ENCODE assay signal across 27 cellular contexts in genomic region chr22:36447634-36448033, GRCh38. TPM values are rescaled to one million over a fixed set of nuclear protein-coding genes. Genes with fewer than 3 reads are reported as not detected.
DNase-seq lines count a peak whose midpoint lies in the region; ATAC-seq, FAIRE-seq and TF ChIP-seq lines count a peak whose summit lies in the region.
"Had no signal": no experiment of that assay in that cellular context is flagged by ENCODE, and none has a peak within 500 bp of the region (broad histone marks: within the 10 kb centered on the region; RNA-seq: fewer than 3 reads in every experiment).

No MANE protein-coding gene starts in this region.

- TF ChIP-seq EP300 in K562 (IDR thresholded peaks at IDR 0.05; ENCODE audit: low read length) = no peak

- no peaks in the 10 kb centered on the region for H3K9me3 Mint-ChIP-seq in activated CD8-positive, alpha-beta memory T cell treated with anti-CD3 and anti-CD28 coated beads, Interleukin-2, amount 10 ng/mL, durations not matched to agents 7 days and 5 days (ENCODE audit: low read depth)
- no peaks in the 10 kb centered on the region for H3K9me3 Mint-ChIP-seq in stimulated activated memory B cell treated with anti-CD40 and anti-IgM and Interleukin-4, amounts not matched to agents 10 μg/mL and 1 μg/mL and 100 μg/mL, for 72 hours
- H3K9me3 Mint-ChIP-seq in Calu3 (ENCODE audit: low read depth, unreplicated experiment) = no peaks in the 10 kb centered on the region
- H3K9me3 Mint-ChIP-seq: activated naive CD4-positive, alpha-beta T cell treated with anti-CD3 and anti-CD28 coated beads, Interleukin-2, amount 50 U/mL, for 24 hours; CD4-positive, alpha-beta T cell; mesothelial cell of epicardium; nephron had no signal

- no peak overlapping the region for H3K27ac ChIP-seq in K562 (ENCODE audit: extremely low read depth, low read depth, low read length)
- H3K27ac ChIP-seq: thoracic aorta had no signal

- H3K79me2 ChIP-seq in K562 (ENCODE audit: control insufficient read depth, insufficient read depth, low read length) = no peaks in the 10 kb centered on the region

- H3K27me3 ChIP-seq in K562 (ENCODE audit: control insufficient read depth in 2 of 2, insufficient read depth in 2 of 2, low read length in 2 of 2) = no peaks in the 10 kb centered on the region
- H3K27me3 ChIP-seq: esophagus squamous epithelium, gastroesophageal sphincter had no signal

- no peaks in the 10 kb centered on the region for H3K36me3 Mint-ChIP-seq in activated CD8-positive, alpha-beta memory T cell treated with anti-CD3 and anti-CD28 coated beads, Interleukin-2, amount 10 ng/mL, durations not matched to agents 7 days and 5 days
- no peaks in the 10 kb centered on the region for H3K36me3 Mint-ChIP-seq in stimulated activated memory B cell treated with anti-CD40 and anti-IgM and Interleukin-4, amounts not matched to agents 10 μg/mL and 1 μg/mL and 100 μg/mL, for 72 hours
- peaks cover 7% of the 10 kb centered on the region for H3K36me3 Mint-ChIP-seq in Calu3 (ENCODE audit: insufficient read depth, unreplicated experiment)
- H3K36me3 Mint-ChIP-seq: activated naive CD4-positive, alpha-beta T cell treated with anti-CD3 and anti-CD28 coated beads, Interleukin-2, amount 50 U/mL, for 24 hours; mesothelial cell of epicardium had no signal

- no peak for FAIRE-seq in K562 (lab: Jason Lieb, UNC)
- FAIRE-seq: astrocyte had no signal

- H3K36me3 ChIP-seq in K562 (ENCODE audit: control insufficient read depth, insufficient read depth, low read length) = no peaks in the 10 kb centered on the region
- H3K36me3 ChIP-seq: esophagus squamous epithelium, gastroesophageal sphincter, HAP-1, thoracic aorta had no signal

- H3K27me3 Mint-ChIP-seq in activated CD8-positive, alpha-beta memory T cell treated with anti-CD3 and anti-CD28 coated beads, Interleukin-2, amount 10 ng/mL, durations not matched to agents 7 days and 5 days = peaks cover 3% of the 10 kb centered on the region
- no peaks in the 10 kb centered on the region for H3K27me3 Mint-ChIP-seq in stimulated activated memory B cell treated with anti-CD40 and anti-IgM and Interleukin-4, amounts not matched to agents 10 μg/mL and 1 μg/mL and 100 μg/mL, for 72 hours
- H3K27me3 Mint-ChIP-seq in Calu3 (ENCODE audit: unreplicated experiment) = no peaks in the 10 kb centered on the region
- H3K27me3 Mint-ChIP-seq: activated naive CD4-positive, alpha-beta T cell treated with anti-CD3 and anti-CD28 coated beads, Interleukin-2, amount 50 U/mL, for 24 hours; CD4-positive, alpha-beta T cell; progenitor cell of endocrine pancreas had no signal

- H3K4me1 Mint-ChIP-seq in activated CD8-positive, alpha-beta memory T cell treated with anti-CD3 and anti-CD28 coated beads, Interleukin-2, amount 10 ng/mL, durations not matched to agents 7 days and 5 days = peaks cover 52% of the 10 kb centered on the region
- H3K4me1 Mint-ChIP-seq in stimulated activated memory B cell treated with anti-CD40 and anti-IgM and Interleukin-4, amounts not matched to agents 10 μg/mL and 1 μg/mL and 100 μg/mL, for 72 hours = peaks cover 49% of the 10 kb centered on the region
- H3K4me1 Mint-ChIP-seq in Calu3 (ENCODE audit: low read depth, unreplicated experiment) = peaks cover 13% of the 10 kb centered on the region

- peak; percentile 57 for DNase-seq in activated CD8-positive, alpha-beta memory T cell treated with anti-CD3 and anti-CD28 coated beads, Interleukin-2, amount 10 ng/mL, durations not matched to agents 7 days and 5 days
- DNase-seq in activated CD8-positive, alpha-beta memory T cell treated with anti-CD3 and anti-CD28 coated beads, Interleukin-2, amount 50 U/mL, for 48 hours = no peak
- DNase-seq in MV-4-11 (lab: John Stamatoyannopoulos, UW) (peak; percentile 72), K562 (ENCODE audit: extremely low read depth in 1 of 4, low spot score in 3 of 4) (no peak), Calu3 (no peak), NCI-H2171 treated with DMSO at 0.1 percent for 48 hours (lab: John Stamatoyannopoulos, UW) (no peak), epidermal melanocyte (ENCODE audit: insufficient read length, low spot score) (no peak)
- DNase-seq: activated CD4-positive, CD25-positive, alpha-beta regulatory T cell; CD4-positive, alpha-beta T cell; effector CD4-positive, alpha-beta T cell; esophagus squamous epithelium; left cardiac atrium; NCI-H1417 treated with DMSO at 0.1 percent for 48 hours; NCI-H2171; NCI-H526 treated with DMSO at 0.1 percent for 48 hours; PC-3; SHP77; stimulated activated naive CD4-positive, alpha-beta T cell had no signal

- TF ChIP-seq RAD21 in K562 (CRISPR knock-in tag; conservative IDR thresholded peaks at IDR 0.05 in 1 of 2, IDR thresholded peaks at IDR 0.05 in 1 of 2) = no peak

- peak overlapping the region; percentile 80 for H3K27ac Mint-ChIP-seq in activated CD8-positive, alpha-beta memory T cell treated with anti-CD3 and anti-CD28 coated beads, Interleukin-2, amount 10 ng/mL, durations not matched to agents 7 days and 5 days
- H3K27ac Mint-ChIP-seq in stimulated activated memory B cell treated with anti-CD40 and anti-IgM and Interleukin-4, amounts not matched to agents 10 μg/mL and 1 μg/mL and 100 μg/mL, for 72 hours = peak overlapping the region; percentile 53
- no peak overlapping the region for H3K27ac Mint-ChIP-seq in Calu3 (ENCODE audit: unreplicated experiment)
- H3K27ac Mint-ChIP-seq: activated naive CD4-positive, alpha-beta T cell treated with anti-CD3 and anti-CD28 coated beads, Interleukin-2, amount 50 U/mL, for 24 hours; CD4-positive, alpha-beta T cell; mesothelial cell of epicardium; nephron; progenitor cell of endocrine pancreas had no signal

- H3K4me2 ChIP-seq in K562 (ENCODE audit: insufficient read depth, low read length) = no peak overlapping the region

- H3K9me1 ChIP-seq in K562 (ENCODE audit: control insufficient read depth, insufficient read depth, low read length) = no peaks in the 10 kb centered on the region

- TF ChIP-seq POLR2A in K562 (conservative IDR thresholded peaks at IDR 0.05) = no peak

- TF ChIP-seq CTCF in K562 (IDR thresholded peaks at IDR 0.05 in 2 of 3, conservative IDR thresholded peaks at IDR 0.05 in 1 of 3; ENCODE audit: insufficient read depth in 2 of 3, low read depth in 1 of 3, low read length in 3 of 3) (no peak), Calu3 (IDR thresholded peaks at IDR 0.05; ENCODE audit: unreplicated experiment) (no peak)

- POLR2A ChIA-PET in K562 (lab: Yijun Ruan, JAX) = no interaction called here

- CTCF ChIA-PET in activated CD8-positive, alpha-beta memory T cell treated with anti-CD3 and anti-CD28 coated beads, Interleukin-2, amount 10 ng/mL, durations not matched to agents 7 days and 5 days (lab: Charles Lee) = interaction anchor here (0.6 to 2.0 kb wide), 3 partner anchors 12 to 800 kb away, joined by 3 to 6 read pairs (median 3); partner anchors contain the start of gene APOL6
- CTCF ChIA-PET in K562 (lab: Yijun Ruan, JAX; ENCODE audit: low intra/inter-chr PET ratio) (no interaction called here), Calu3 (lab: Charles Lee) (no interaction called here)

- WGBS in K562 (ENCODE audit: insufficient coverage, low coverage, missing lambda C conversion rate) = 60% methylated on average over 1 of the region's 2 CpGs

- H2AFZ ChIP-seq in K562 (ENCODE audit: low read depth, low read length) = no peak overlapping the region

- H3K4me3 ChIP-seq in K562 = no peak overlapping the region
- H3K4me3 ChIP-seq: esophagus squamous epithelium, gastroesophageal sphincter, HAP-1, thoracic aorta had no signal

- in situ Hi-C loops in K562 (cut with MboI) = no loop called here

- no TSS peak for BruUV-seq in K562 (replicated peaks; lab: Mats Ljungman, UMichigan)
- no TSS peak for BruUV-seq in Calu3 (replicated peaks; lab: Mats Ljungman, UMichigan)

- no peak overlapping the region for H3K9ac ChIP-seq in K562 (ENCODE audit: insufficient read depth in 1 of 2, low read depth in 2 of 2, low read length in 2 of 2)

- no peaks in the 10 kb centered on the region for H4K20me1 ChIP-seq in K562 (replicated peaks; ENCODE audit: control insufficient read depth, insufficient read depth, low read length)

- H3K4me1 ChIP-seq in K562 (replicated peaks in 1 of 2; ENCODE audit: control insufficient read depth in 2 of 2, insufficient read depth in 2 of 2, low read length in 2 of 2) = peaks cover 13 to 16% of the 10 kb centered on the region in 2 experiments; a peak in 4 of 5 replicates
- H3K4me1 ChIP-seq: HAP-1 had no signal

- H3K9me3 ChIP-seq in K562 (replicated peaks; ENCODE audit: control insufficient read depth, insufficient read depth, low read depth, low read length) = no peaks in the 10 kb centered on the region
- H3K9me3 ChIP-seq: esophagus squamous epithelium, gastroesophageal sphincter, HAP-1, thoracic aorta had no signal

- no peak for ATAC-seq in activated CD8-positive, alpha-beta memory T cell treated with anti-CD3 and anti-CD28 coated beads, Interleukin-2, amount 10 ng/mL, durations not matched to agents 7 days and 5 days
- ATAC-seq in K562 = no peak
- no peak for ATAC-seq in stimulated activated memory B cell treated with anti-CD40 and anti-IgM and Interleukin-4, amounts not matched to agents 10 μg/mL and 1 μg/mL and 100 μg/mL, for 72 hours
- ATAC-seq: gastroesophageal sphincter, left cardiac atrium, PC-3 had no signal

- intact Hi-C loops in K562 (cut with micrococcal nuclease) = no loop called here
- intact Hi-C loops in Calu3 (cut with micrococcal nuclease; ENCODE audit: unreplicated experiment) = no loop called here

- H3K4me3 Mint-ChIP-seq in activated CD8-positive, alpha-beta memory T cell treated with anti-CD3 and anti-CD28 coated beads, Interleukin-2, amount 10 ng/mL, durations not matched to agents 7 days and 5 days = no peak overlapping the region
- no peak overlapping the region for H3K4me3 Mint-ChIP-seq in stimulated activated memory B cell treated with anti-CD40 and anti-IgM and Interleukin-4, amounts not matched to agents 10 μg/mL and 1 μg/mL and 100 μg/mL, for 72 hours
- H3K4me3 Mint-ChIP-seq in Calu3 (ENCODE audit: low read depth, unreplicated experiment) = no peak overlapping the region
- H3K4me3 Mint-ChIP-seq: activated naive CD4-positive, alpha-beta T cell treated with anti-CD3 and anti-CD28 coated beads, Interleukin-2, amount 50 U/mL, for 24 hours; CD4-positive, alpha-beta T cell; mesothelial cell of epicardium; nephron had no signal

RNA-seq across cellular contexts. Expression of gene TXN2, which starts 33.8 kb away (rescaled TPM):
- 10 to 100 TPM; 78.7 to 82.6 TPM for total RNA-seq in activated CD8-positive, alpha-beta memory T cell treated with anti-CD3 and anti-CD28 coated beads, Interleukin-2, amount 10 ng/mL, durations not matched to agents 7 days and 5 days
- total RNA-seq in K562 (2011; cell fraction: chromatin; rRNA removed; ENCODE audit: low replicate concordance) = 17.4 and 41.4 TPM in 2 replicates
- total RNA-seq in K562 (2011; cell fraction: nucleolus; rRNA removed) = 38.5 and 47.9 TPM in 2 replicates
- total RNA-seq in K562 (2011; cell fraction: nucleoplasm; rRNA removed) = 38.9 and 53.1 TPM in 2 replicates
- total RNA-seq in K562 (2014; rRNA removed) = 95.0 and 111 TPM in 2 replicates
- total RNA-seq in K562 (2014; rRNA removed; fragmentation: Illumina TruSeq; extraction: Trizol) = 46.2 and 48.5 TPM in 2 replicates
- 48.6 and 55.6 TPM in 2 replicates for total RNA-seq in K562 (2015; rRNA removed; fragmentation: Illumina TruSeq; extraction: Trizol)
- 118 TPM in 2 replicates for total RNA-seq in K562 (2021)
- 163 and 187 TPM in 2 replicates for polyA plus RNA-seq in K562 (2011; rRNA removed)
- 281 and 292 TPM in 2 replicates for polyA plus RNA-seq in K562 (2011; cell fraction: cytosol; rRNA removed)
- polyA plus RNA-seq in K562 (2011; cell fraction: nucleus; rRNA removed) = 107 and 113 TPM in 2 replicates
- 124 and 188 TPM in 2 replicates for polyA plus RNA-seq in K562 (2012)
- 108 and 125 TPM in 2 replicates for polyA plus RNA-seq in K562 (2014; fragmentation: Illumina TruSeq; extraction: Trizol)
- polyA plus RNA-seq in K562 (2014; fragmentation: Nextera tagmentation; extraction: Ambion mirVana) = 100 to 1,000 TPM; 306 to 399 TPM
- polyA plus RNA-seq in K562 (2014; rRNA removed) = 160 and 186 TPM in 2 replicates
- polyA minus RNA-seq in K562 (2011; rRNA and poly(A)+ RNA removed) = 149 and 167 TPM in 2 replicates
- polyA minus RNA-seq in K562 (2011; cell fraction: cytosol; rRNA and poly(A)+ RNA removed) = 55.2 and 64.8 TPM in 2 replicates
- 13.1 and 24.8 TPM in 2 replicates for polyA minus RNA-seq in K562 (2011; cell fraction: nucleus; rRNA and poly(A)+ RNA removed)
- 58.4 and 63.3 TPM in 2 replicates for total RNA-seq in Calu3 (2022)

RNA-seq across cellular contexts. Expression of gene FOXRED2, which starts 59.2 kb away (rescaled TPM):
- total RNA-seq in activated CD8-positive, alpha-beta memory T cell treated with anti-CD3 and anti-CD28 coated beads, Interleukin-2, amount 10 ng/mL, durations not matched to agents 7 days and 5 days = 10 to 100 TPM; 11.9 to 12.1 TPM
- 10.1 and 19.1 TPM in 2 replicates for total RNA-seq in K562 (2011; cell fraction: chromatin; rRNA removed; ENCODE audit: low replicate concordance)
- 17.4 and 20.0 TPM in 2 replicates for total RNA-seq in K562 (2011; cell fraction: nucleolus; rRNA removed)
- total RNA-seq in K562 (2011; cell fraction: nucleoplasm; rRNA removed) = 16.1 and 24.4 TPM in 2 replicates
- total RNA-seq in K562 (2014; rRNA removed) = 11.2 and 14.1 TPM in 2 replicates
- 5.7 and 5.8 TPM in 2 replicates for total RNA-seq in K562 (2014; rRNA removed; fragmentation: Illumina TruSeq; extraction: Trizol)
- 7.8 and 8.9 TPM in 2 replicates for total RNA-seq in K562 (2015; rRNA removed; fragmentation: Illumina TruSeq; extraction: Trizol)
- 42.3 and 48.4 TPM in 2 replicates for total RNA-seq in K562 (2021)
- polyA plus RNA-seq in K562 (2011; rRNA removed) = 2.8 and 3.8 TPM in 2 replicates
- polyA plus RNA-seq in K562 (2011; cell fraction: cytosol; rRNA removed) = 4.5 and 6.9 TPM in 2 replicates
- polyA plus RNA-seq in K562 (2011; cell fraction: nucleus; rRNA removed) = 5.0 and 9.6 TPM in 2 replicates
- polyA plus RNA-seq in K562 (2012) = 15.8 and 21.8 TPM in 2 replicates
- polyA plus RNA-seq in K562 (2014; fragmentation: Illumina TruSeq; extraction: Trizol) = 19.8 and 20.6 TPM in 2 replicates
- 1 to 10 TPM; 5.4 to 5.7 TPM for polyA plus RNA-seq in K562 (2014; fragmentation: Nextera tagmentation; extraction: Ambion mirVana)
- polyA plus RNA-seq in K562 (2014; rRNA removed) = 10.1 and 14.3 TPM in 2 replicates
- 4.2 and 5.8 TPM in 2 replicates for polyA minus RNA-seq in K562 (2011; rRNA and poly(A)+ RNA removed)
- polyA minus RNA-seq in K562 (2011; cell fraction: cytosol; rRNA and poly(A)+ RNA removed) = 11.1 and 14.3 TPM in 2 replicates
- 4.0 and 4.6 TPM in 2 replicates for polyA minus RNA-seq in K562 (2011; cell fraction: nucleus; rRNA and poly(A)+ RNA removed)
- total RNA-seq in Calu3 (2022) = 27.9 and 29.4 TPM in 2 replicates

RNA-seq across cellular contexts. Expression of gene MYH9, which starts 59.9 kb away (rescaled TPM):
- 100 to 1,000 TPM; 695 to 913 TPM for total RNA-seq in activated CD8-positive, alpha-beta memory T cell treated with anti-CD3 and anti-CD28 coated beads, Interleukin-2, amount 10 ng/mL, durations not matched to agents 7 days and 5 days
- total RNA-seq in K562 (2011; cell fraction: chromatin; rRNA removed; ENCODE audit: low replicate concordance) = 136 and 261 TPM in 2 replicates
- 51.3 and 57.4 TPM in 2 replicates for total RNA-seq in K562 (2011; cell fraction: nucleolus; rRNA removed)
- 65.9 and 76.0 TPM in 2 replicates for total RNA-seq in K562 (2011; cell fraction: nucleoplasm; rRNA removed)
- total RNA-seq in K562 (2014; rRNA removed) = 60.1 and 60.4 TPM in 2 replicates
- 24.6 and 33.6 TPM in 2 replicates for total RNA-seq in K562 (2014; rRNA removed; fragmentation: Illumina TruSeq; extraction: Trizol)
- 24.1 and 30.5 TPM in 2 replicates for total RNA-seq in K562 (2015; rRNA removed; fragmentation: Illumina TruSeq; extraction: Trizol)
- total RNA-seq in K562 (2021) = 94.6 and 111 TPM in 2 replicates
- 24.1 and 34.2 TPM in 2 replicates for polyA plus RNA-seq in K562 (2011; rRNA removed)
- 10.2 and 12.5 TPM in 2 replicates for polyA plus RNA-seq in K562 (2011; cell fraction: cytosol; rRNA removed)
- 32.6 and 34.6 TPM in 2 replicates for polyA plus RNA-seq in K562 (2011; cell fraction: nucleus; rRNA removed)
- 54.3 and 92.2 TPM in 2 replicates for polyA plus RNA-seq in K562 (2012)
- 31.3 and 44.5 TPM in 2 replicates for polyA plus RNA-seq in K562 (2014; fragmentation: Illumina TruSeq; extraction: Trizol)
- polyA plus RNA-seq in K562 (2014; fragmentation: Nextera tagmentation; extraction: Ambion mirVana) = 1 to 10 TPM in 1 of 2 experiments, under 1 TPM in 1; 0.71 to 1.3 TPM
- 34.2 and 37.4 TPM in 2 replicates for polyA plus RNA-seq in K562 (2014; rRNA removed)
- 90.2 and 122 TPM in 2 replicates for polyA minus RNA-seq in K562 (2011; rRNA and poly(A)+ RNA removed)
- polyA minus RNA-seq in K562 (2011; cell fraction: cytosol; rRNA and poly(A)+ RNA removed) = 59.8 and 63.1 TPM in 2 replicates
- 20.6 and 41.5 TPM in 2 replicates for polyA minus RNA-seq in K562 (2011; cell fraction: nucleus; rRNA and poly(A)+ RNA removed)
- total RNA-seq in Calu3 (2022) = 526 and 606 TPM in 2 replicates

Comparison
In these comparisons a context has a peak if more than half of its experiments do, and no peak if none do; other contexts are left out.
1. DNase-seq: peak in activated CD8-positive, alpha-beta memory T cell treated with anti-CD3 and anti-CD28 coated beads, Interleukin-2, amount 10 ng/mL, durations not matched to agents 7 days and 5 days (single experiment) and MV-4-11 (single experiment); none in activated CD8-positive, alpha-beta memory T cell treated with anti-CD3 and anti-CD28 coated beads, Interleukin-2, amount 50 U/mL, for 48 hours (single experiment), K562 (0 of 4), Calu3 (single experiment), NCI-H2171 treated with DMSO at 0.1 percent for 48 hours (single experiment) and epidermal melanocyte (single experiment).